8 cellular contexts compared by ENCODE assay signal in genomic region chrX:48897621-48898306, GRCh38. TPM values are rescaled to one million over a fixed set of nuclear protein-coding genes. Genes with fewer than 3 reads are reported as not detected.
DNase-seq lines count a peak whose midpoint lies in the region; ATAC-seq and TF ChIP-seq lines count a peak whose summit lies in the region.

Gene PQBP1, plus strand, starts transcription at chrX:48897930. Its CDS starts 580 bp downstream, at chrX:48898510.
Gene TIMM17B, minus strand, starts transcription at chrX:48897768. Its CDS starts 19 bp downstream, at chrX:48897749.

- peak within 1 kb of the TSS; percentile 60 to 69 for H3K4me3 ChIP-seq in ascending aorta
- peak within 1 kb of the TSS; percentile 59 to 66 for H3K4me3 ChIP-seq in right atrium auricular region
- peak within 1 kb of the TSS; percentile 54 to 59 for H3K4me3 ChIP-seq in uterus

- TF ChIP-seq CTCF in ascending aorta (IDR thresholded peaks at IDR 0.05) (no peak), right atrium auricular region (IDR thresholded peaks at IDR 0.05) (no peak), uterus (IDR thresholded peaks at IDR 0.05) (no peak)

- ATAC-seq in GM18499 (IDR thresholded peaks at IDR 0.05; ENCODE audit: insufficient read depth, unreplicated experiment), result peak; percentile 62
- ATAC-seq in HG02943 (IDR thresholded peaks at IDR 0.05; ENCODE audit: low read depth, unreplicated experiment), result peak; percentile 77

- H3K36me3 ChIP-seq in ascending aorta (peaks cover 14 to 16% of the 10 kb centered on the region in 2 donors), right atrium auricular region (peaks cover 20% of the 10 kb centered on the region), uterus (no peaks in the 10 kb centered on the region)

- peak; percentile 56 for DNase-seq in NCI-H187 treated with DMSO at 0.1 percent for 48 hours (lab: John Stamatoyannopoulos, UW)
- peak; percentile 72 to 93 for DNase-seq in ascending aorta (ENCODE audit: low spot score in 2 of 2)
- DNase-seq in right atrium auricular region (ENCODE audit: low spot score), result peak; percentile 94
- peak; percentile 85 for DNase-seq in pulmonary artery endothelial cell (ENCODE audit: low read depth, low spot score)
- peak; percentile 88 to 90 for DNase-seq in uterus

- peak within 1 kb of the TSS; percentile 94 to 97 for H3K27ac ChIP-seq in ascending aorta
- peak within 1 kb of the TSS; percentile 94 to 96 for H3K27ac ChIP-seq in right atrium auricular region
- peak within 1 kb of the TSS; percentile 86 to 95 for H3K27ac ChIP-seq in uterus

- H3K27me3 ChIP-seq in ascending aorta, result no peaks in the 10 kb centered on the region
- no peaks in the 10 kb centered on the region for H3K27me3 ChIP-seq in right atrium auricular region
- H3K27me3 ChIP-seq in uterus, result no peaks in the 10 kb centered on the region

- TF ChIP-seq POLR2A in uterus (IDR thresholded peaks at IDR 0.05), result peak; percentile 71 to 83

- peaks cover 3 to 9% of the 10 kb centered on the region in 2 donors for H3K4me1 ChIP-seq in ascending aorta
- peaks cover 0 to 11% of the 10 kb centered on the region in 2 donors for H3K4me1 ChIP-seq in right atrium auricular region
- H3K4me1 ChIP-seq in uterus, result no peaks in the 10 kb centered on the region

- intact Hi-C loops in T-helper 2 cell treated with Interferon-gamma antibody and Interleukin-4, amounts not matched to agents 100 ng/mL and 5 ng/mL, for 36 hours (cut with micrococcal nuclease), result loop anchor here (1.0 to 10.0 kb wide), 7 partner anchors 14 to 267 kb away; partner anchors contain the start of genes HDAC6, MAGIX, SLC35A2 and SUV39H1
- intact Hi-C loops in ascending aorta (cut with DNase I), result loop anchor here (1.0 to 10.0 kb wide), 5 partner anchors 61 to 423 kb away; partner anchors contain the start of genes FTSJ1, SLC38A5 and TFE3
- intact Hi-C loops in uterus (cut with DNase I; ENCODE audit: low total_unique reads), result no loop called here

- no peaks in the 10 kb centered on the region for H3K9me3 ChIP-seq in ascending aorta
- no peaks in the 10 kb centered on the region for H3K9me3 ChIP-seq in right atrium auricular region
- H3K9me3 ChIP-seq in uterus, result no peaks in the 10 kb centered on the region

RNA-seq across cellular contexts. Expression of gene PQBP1, which starts in this region (rescaled TPM):
- 77.5 and 77.9 TPM in 2 replicates for total RNA-seq in T-helper 2 cell treated with Interferon-gamma antibody and Interleukin-4, amounts not matched to agents 100 ng/mL and 5 ng/mL, for 36 hours
- total RNA-seq in ascending aorta (14.8 TPM), right atrium auricular region (10 to 100 TPM; 44.4 to 66.7 TPM), pulmonary artery endothelial cell (98.2 and 105 TPM in 2 replicates), uterus (10 to 100 TPM; 46.4 to 90.7 (median 70.3) TPM)

RNA-seq across cellular contexts. Expression of gene TIMM17B, which starts in this region (rescaled TPM):
- 46.3 and 48.2 TPM in 2 replicates for total RNA-seq in T-helper 2 cell treated with Interferon-gamma antibody and Interleukin-4, amounts not matched to agents 100 ng/mL and 5 ng/mL, for 36 hours
- total RNA-seq in ascending aorta (15.3 TPM), right atrium auricular region (10 to 100 TPM; 49.2 to 56.5 TPM), pulmonary artery endothelial cell (17.7 and 24.6 TPM in 2 replicates), uterus (10 to 100 TPM in 3 of 4 donors, 1 to 10 TPM in 1; 4.1 to 29.5 (median 17.2) TPM)

Comparison
In these comparisons a context has a peak if more than half of its experiments do, and no peak if none do; other contexts are left out.
1. Peak in every context shown above with its lines: DNase-seq, ATAC-seq, H3K4me3 ChIP-seq and H3K27ac ChIP-seq.